In genomic region chr14:73026845-73027542, GRCh38 we compare ENCODE assay signal across 1 cellular context.
TF ChIP-seq lines count a peak whose summit lies in the region.

ZFYVE1 (minus strand) TSS chr14:73027106; CDS start chr14:73024508, 2,598 bp downstream.

TF ChIP-seq in GM23338, 12 proteins besides CTCF, POLR2A, EP300 and RAD21:
- no peak for TF ChIP-seq ZNF462 (CRISPR knock-in tag; IDR thresholded peaks at IDR 0.05)
- TF ChIP-seq POLR2AphosphoS5 (IDR thresholded peaks at IDR 0.05; ENCODE audit: low read depth) = peak; percentile 81
- TF ChIP-seq CREB1 (CRISPR knock-in tag; IDR thresholded peaks at IDR 0.05; ENCODE audit: low read depth) = peak; percentile 87
- TF ChIP-seq REST (IDR thresholded peaks at IDR 0.05; ENCODE audit: unreplicated experiment) = no peak
- peak; percentile 100 for TF ChIP-seq ETS1 (IDR thresholded peaks at IDR 0.05)
